Comparison of ENCODE assay signal across 8 cellular contexts in genomic region chr2:43178602-43179542, GRCh38. TPM values are rescaled to one million over a fixed set of nuclear protein-coding genes. Genes with fewer than 3 reads are reported as not detected.
DNase-seq lines count a peak whose midpoint lies in the region; ATAC-seq and TF ChIP-seq lines count a peak whose summit lies in the region.

No MANE protein-coding gene starts in this region.

- TF ChIP-seq CTCF in HFF-Myc (IDR thresholded peaks at IDR 0.05; ENCODE audit: low read depth, low read length, missing control alignments) (no peak), Panc1 (IDR thresholded peaks at IDR 0.05) (no peak)

- peaks cover 37% of the 10 kb centered on the region for H3K4me1 ChIP-seq in Panc1 (ENCODE audit: control insufficient read depth, insufficient read depth, low read length)

- H3K4me3 ChIP-seq in HFF-Myc (replicated peaks; ENCODE audit: low read depth, low read length) (no peak overlapping the region), Panc1 (ENCODE audit: low read depth in 2 of 2, low read length in 2 of 2) (peak overlapping the region in 1 of 2 experiments; percentile 34; a peak in 2 of 4 replicates)

- CTCF ChIA-PET in Panc1 (lab: Charles Lee) = interaction anchor here (0.6 kb wide), 1 partner anchor 52 kb away, joined by 4 read pairs; no protein-coding TSS in a partner anchor

- no peaks in the 10 kb centered on the region for H3K9me3 Mint-ChIP-seq in central memory CD8-positive, alpha-beta T cell
- H3K9me3 Mint-ChIP-seq in stimulated activated naive CD8-positive, alpha-beta T cell treated with anti-CD3 and anti-CD28 coated beads, Interleukin-15, amount 100 ng/mL, for 72 hours = peaks cover 0 to 11% of the 10 kb centered on the region in 2 donors

- H3K27ac Mint-ChIP-seq in central memory CD8-positive, alpha-beta T cell (ENCODE audit: low read depth) = peak overlapping the region; percentile 99
- peak overlapping the region; percentile 91 to 92 for H3K27ac Mint-ChIP-seq in stimulated activated naive CD8-positive, alpha-beta T cell treated with anti-CD3 and anti-CD28 coated beads, Interleukin-15, amount 100 ng/mL, for 72 hours

- H3K36me3 Mint-ChIP-seq in central memory CD8-positive, alpha-beta T cell (ENCODE audit: insufficient read depth) = peaks cover 10% of the 10 kb centered on the region

- BruUV-seq in Panc1 (replicated peaks; lab: Mats Ljungman, UMichigan) = no TSS peak

- H3K4me3 Mint-ChIP-seq in central memory CD8-positive, alpha-beta T cell = no peak overlapping the region
- peak overlapping the region; percentile 44 to 53 for H3K4me3 Mint-ChIP-seq in stimulated activated naive CD8-positive, alpha-beta T cell treated with anti-CD3 and anti-CD28 coated beads, Interleukin-15, amount 100 ng/mL, for 72 hours

- H3K4me1 Mint-ChIP-seq in central memory CD8-positive, alpha-beta T cell = peaks cover 50% of the 10 kb centered on the region
- peaks cover 70% of the 10 kb centered on the region for H3K4me1 Mint-ChIP-seq in stimulated activated naive CD8-positive, alpha-beta T cell treated with anti-CD3 and anti-CD28 coated beads, Interleukin-15, amount 100 ng/mL, for 72 hours

- POLR2A ChIA-PET in Panc1 (lab: Charles Lee) = interaction anchor here (0.6 kb wide), 1 partner anchor 10 kb away, joined by 4 read pairs; no protein-coding TSS in a partner anchor

- ATAC-seq in Panc1 (peak; percentile 93), GM18867 (IDR thresholded peaks at IDR 0.05; ENCODE audit: unreplicated experiment) (no peak)
- ATAC-seq in central memory CD8-positive, alpha-beta T cell (replicated peaks; ENCODE audit: extremely low read depth, poor library complexity, severe bottlenecking) = no peak
- ATAC-seq in stimulated activated naive CD8-positive, alpha-beta T cell treated with anti-CD3 and anti-CD28 coated beads, Interleukin-15, amount 100 ng/mL, for 72 hours = no peak

- in situ Hi-C loops in Panc1 (cut with HindIII; ENCODE audit: low pct_unique_long_range_greater_than_20kb, low sequenced_read_pairs) = no loop called here

- no peaks in the 10 kb centered on the region for H3K9me3 ChIP-seq in Panc1 (ENCODE audit: control insufficient read depth, insufficient read depth, low read depth, low read length)

- no peaks in the 10 kb centered on the region for H3K27me3 ChIP-seq in Panc1 (ENCODE audit: control insufficient read depth, insufficient read depth, low read length)
- H3K27me3 ChIP-seq in layer of hippocampus (ENCODE audit: control insufficient read depth, insufficient read depth, low read length) = no peaks in the 10 kb centered on the region

- H3K27ac ChIP-seq in Panc1 (ENCODE audit: low read length) (peak overlapping the region; percentile 89), layer of hippocampus (ENCODE audit: low read depth, low read length) (peak overlapping the region; percentile 62)

- H3K27me3 Mint-ChIP-seq in central memory CD8-positive, alpha-beta T cell = no peaks in the 10 kb centered on the region
- H3K27me3 Mint-ChIP-seq in stimulated activated naive CD8-positive, alpha-beta T cell treated with anti-CD3 and anti-CD28 coated beads, Interleukin-15, amount 100 ng/mL, for 72 hours = no peaks in the 10 kb centered on the region

- peak; percentile 91 for DNase-seq in AG08395 (ENCODE audit: low spot score)
- DNase-seq in HFF-Myc (ENCODE audit: extremely low read depth, low read depth) = peak; percentile 60
- no peak for DNase-seq in Panc1 (ENCODE audit: low read depth, low spot score)
- DNase-seq in central memory CD8-positive, alpha-beta T cell (ENCODE audit: low spot score in 2 of 2) = no peak
- peak in 1 of 2 donors; percentile 24 for DNase-seq in stimulated activated naive CD8-positive, alpha-beta T cell treated with anti-CD3 and anti-CD28 coated beads, Interleukin-15, amount 100 ng/mL, for 72 hours
- DNase-seq in activated gamma-delta T cell treated with Interleukin-2 at 50 U/mL for 16 hours = no peak

- intact Hi-C loops in Panc1 (cut with micrococcal nuclease; ENCODE audit: unreplicated experiment) = no loop called here

- no peaks in the 10 kb centered on the region for H3K36me3 ChIP-seq in Panc1 (ENCODE audit: control insufficient read depth, insufficient read depth, low read length)

RNA-seq across cellular contexts. Expression of gene ZFP36L2, which starts 47.5 kb away (rescaled TPM):
- total RNA-seq in Panc1 (2021; ENCODE audit: unreplicated experiment) = 46.3 TPM
- polyA plus RNA-seq in Panc1 (2012; ENCODE audit: insufficient read length) = 29.3 TPM

Comparison
In these comparisons a context has a peak if more than half of its experiments do, and no peak if none do; other contexts are left out.
1. DNase-seq: peak in AG08395 (single experiment) and HFF-Myc (single experiment); none in Panc1 (single experiment), central memory CD8-positive, alpha-beta T cell (0 of 2) and activated gamma-delta T cell treated with Interleukin-2 at 50 U/mL for 16 hours (single experiment).